Comparison of ENCODE assay signal across 15 cellular contexts in the genomic region with DNA sequence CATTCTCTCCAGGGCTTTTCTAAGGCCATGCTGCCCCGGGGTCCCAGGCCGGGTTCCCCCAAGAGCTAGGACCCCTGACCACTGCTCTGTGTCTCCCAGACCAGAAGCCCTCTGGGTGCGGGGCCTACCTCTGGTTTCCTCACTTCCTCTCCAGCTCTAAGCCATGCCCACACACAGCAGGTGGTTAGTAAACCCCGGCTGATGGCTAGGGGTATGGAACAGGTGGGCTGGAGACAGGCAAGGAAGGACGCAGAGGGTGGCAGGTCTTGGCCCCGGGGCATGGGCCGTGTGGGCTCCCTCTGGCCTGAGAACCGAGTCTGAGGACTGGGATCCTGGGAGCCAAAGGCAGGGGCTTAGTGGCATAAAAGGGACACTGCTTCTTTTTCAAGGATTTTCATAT. TPM values are rescaled to one million over a fixed set of nuclear protein-coding genes. Genes with fewer than 3 reads are reported as not detected.
A peak's percentile ranks its signal among the peaks of the same experiment; 100 is the strongest.
DNase-seq lines count a peak whose midpoint lies in the region; ATAC-seq and TF ChIP-seq lines count a peak whose summit lies in the region.
"Had no signal": no experiment of that assay in that cellular context is flagged by ENCODE, and none has a peak within 500 bp of the region (broad histone marks: within the 10 kb centered on the region; RNA-seq: fewer than 3 reads in every experiment).

No MANE protein-coding gene starts in this region.

- no peaks in the 10 kb centered on the region for H3K36me3 Mint-ChIP-seq in nephron progenitor cell (ENCODE audit: low read depth)
- H3K36me3 Mint-ChIP-seq: T-cell had no signal

- no peak overlapping the region; a peak in 1 of 22 replicates for H3K9ac ChIP-seq in BLaER1 treated with 17β-estradiol and CSF1 and Interleukin-3, amounts not matched to agents 10 nM and 100 nM
- H3K9ac ChIP-seq: SK-N-SH had no signal

- ATAC-seq in upper lobe of left lung (ENCODE audit: low FRiP score in 2 of 2), result no peak
- ATAC-seq: T-cell had no signal

- H3K4me2 ChIP-seq in BLaER1 treated with 17β-estradiol and CSF1 and Interleukin-3, amounts not matched to agents 10 nM and 100 nM, result peak overlapping the region in 8 of 11 experiments; percentile 22 to 71 (median 48); a peak in 15 of 22 replicates
- H3K4me2 ChIP-seq: SK-N-SH had no signal

- H3K4me3 ChIP-seq in BLaER1 treated with 17β-estradiol and CSF1 and Interleukin-3, amounts not matched to agents 10 nM and 100 nM, result no peak overlapping the region
- H3K4me3 ChIP-seq in WERI-Rb-1 (ENCODE audit: low read depth, low read length) (no peak overlapping the region), upper lobe of left lung (no peak overlapping the region)

- no peaks in the 10 kb centered on the region for H3K9me3 ChIP-seq in BLaER1 treated with 17β-estradiol and CSF1 and Interleukin-3, amounts not matched to agents 10 nM and 100 nM (replicated peaks in 1 of 11)
- no peaks in the 10 kb centered on the region for H3K9me3 ChIP-seq in WERI-Rb-1 (ENCODE audit: severe bottlenecking)
- H3K9me3 ChIP-seq in upper lobe of left lung, result no peaks in the 10 kb centered on the region
- H3K9me3 ChIP-seq: SK-N-SH had no signal

- no peaks in the 10 kb centered on the region for H3K9me3 Mint-ChIP-seq in nephron progenitor cell
- H3K9me3 Mint-ChIP-seq: T-cell had no signal

- H3K36me3 ChIP-seq in BLaER1 treated with 17β-estradiol and CSF1 and Interleukin-3, amounts not matched to agents 10 nM and 100 nM, result no peaks in the 10 kb centered on the region
- H3K36me3 ChIP-seq in WERI-Rb-1, result no peaks in the 10 kb centered on the region
- no peaks in the 10 kb centered on the region for H3K36me3 ChIP-seq in upper lobe of left lung

- peak; percentile 52 for DNase-seq in NAMALWA (ENCODE audit: low spot score)
- peak; percentile 56 for DNase-seq in WERI-Rb-1
- DNase-seq in NCI-H128 (lab: John Stamatoyannopoulos, UW; ENCODE audit: unreplicated experiment), result no peak
- no peak for DNase-seq in T-helper 1 cell
- no peak for DNase-seq in nephron progenitor cell
- DNase-seq in upper lobe of left lung, result no peak
- DNase-seq: NCI-H1105, NCI-H187, NCI-H524 treated with DMSO at 0.1 percent for 48 hours, SHP77, T-cell had no signal

- TF ChIP-seq CTCF in WERI-Rb-1 (IDR thresholded peaks at IDR 0.05; ENCODE audit: low read depth, low read length) (no peak), nephron progenitor cell (IDR thresholded peaks at IDR 0.05) (no peak), upper lobe of left lung (IDR thresholded peaks at IDR 0.05) (no peak)

- no peak for TF ChIP-seq EP300 in upper lobe of left lung (IDR thresholded peaks at IDR 0.05)

- TF ChIP-seq POLR2A in upper lobe of left lung (IDR thresholded peaks at IDR 0.05), result no peak

- 64 to 69% methylated on average over 6 to 8 of the region's 8 CpGs for WGBS in upper lobe of left lung, 2 donors

- H3K27ac ChIP-seq in BLaER1 treated with 17β-estradiol and CSF1 and Interleukin-3, amounts not matched to agents 10 nM and 100 nM, result no peak overlapping the region
- H3K27ac ChIP-seq in WERI-Rb-1 (peak overlapping the region; percentile 28), layer of hippocampus (ENCODE audit: low read depth, low read length) (peak overlapping the region; percentile 65), upper lobe of left lung (no peak overlapping the region)
- H3K27ac ChIP-seq: C4-2B had no signal

- no peak overlapping the region for H3K27ac Mint-ChIP-seq in nephron progenitor cell
- H3K27ac Mint-ChIP-seq: T-cell had no signal

- H3K4me3 Mint-ChIP-seq in nephron progenitor cell, result no peak overlapping the region
- H3K4me3 Mint-ChIP-seq: T-cell had no signal

- peaks cover 24% of the 10 kb centered on the region for H3K4me1 Mint-ChIP-seq in nephron progenitor cell

- peaks cover 25 to 81% (median 76%) of the 10 kb centered on the region in 10 experiments for H3K4me1 ChIP-seq in BLaER1 treated with 17β-estradiol and CSF1 and Interleukin-3, amounts not matched to agents 10 nM and 100 nM
- H3K4me1 ChIP-seq in upper lobe of left lung, result peaks cover 0 to 5% (median 0%) of the 10 kb centered on the region in 4 donors

- peaks cover 0 to 45% (median 23%) of the 10 kb centered on the region in 11 experiments; a peak in 19 of 22 replicates for H3K27me3 ChIP-seq in BLaER1 treated with 17β-estradiol and CSF1 and Interleukin-3, amounts not matched to agents 10 nM and 100 nM
- H3K27me3 ChIP-seq in WERI-Rb-1 (ENCODE audit: insufficient read depth, low read depth, severe bottlenecking), result no peaks in the 10 kb centered on the region
- no peaks in the 10 kb centered on the region for H3K27me3 ChIP-seq in layer of hippocampus (ENCODE audit: control insufficient read depth, insufficient read depth, low read length)
- peaks cover 0 to 4% (median 0%) of the 10 kb centered on the region in 4 donors for H3K27me3 ChIP-seq in upper lobe of left lung

- peaks cover 0 to 78% (median 12%) of the 10 kb centered on the region in 11 experiments; a peak in 14 of 22 replicates for H4K20me1 ChIP-seq in BLaER1 treated with 17β-estradiol and CSF1 and Interleukin-3, amounts not matched to agents 10 nM and 100 nM

- H3K27me3 Mint-ChIP-seq in nephron progenitor cell (ENCODE audit: low read depth, poor library complexity), result peaks cover 17% of the 10 kb centered on the region

RNA-seq across cellular contexts. Expression of gene PLCH2, which starts 15.9 kb away (rescaled TPM):
- 1 to 10 TPM; 1.5 to 7.3 (median 3.4) TPM for total RNA-seq in upper lobe of left lung

RNA-seq across cellular contexts. Expression of gene PEX10, which starts 47.8 kb away (rescaled TPM):
- total RNA-seq in upper lobe of left lung, result 10 to 100 TPM; 15.7 to 32.1 (median 19.9) TPM

Comparison
In these comparisons a context has a peak if more than half of its experiments do, and no peak if none do; other contexts are left out.
1. H3K27ac ChIP-seq: peak in WERI-Rb-1 (single experiment) and layer of hippocampus (single experiment); none in BLaER1 treated with 17β-estradiol and CSF1 and Interleukin-3, amounts not matched to agents 10 nM and 100 nM (0 of 11) and upper lobe of left lung (0 of 4).
2. DNase-seq: peak in NAMALWA (single experiment) and WERI-Rb-1 (single experiment); none in NCI-H128 (single experiment), T-helper 1 cell (0 of 5), nephron progenitor cell (single experiment) and upper lobe of left lung (0 of 2).